In genomic region chr1:230943048-230943593, GRCh38 we compare ENCODE assay signal across 1 cellular context.
TF ChIP-seq lines count a peak whose summit lies in the region.

No MANE protein-coding gene starts in this region.

TF ChIP-seq in K562, 482 proteins besides CTCF, POLR2A, EP300 and RAD21 (continued from another document):
- TF ChIP-seq HOMEZ (CRISPR knock-in tag; IDR thresholded peaks at IDR 0.05): no peak
- TF ChIP-seq NBN (IDR thresholded peaks at IDR 0.05; ENCODE audit: low read depth): no peak
